In the genomic region with DNA sequence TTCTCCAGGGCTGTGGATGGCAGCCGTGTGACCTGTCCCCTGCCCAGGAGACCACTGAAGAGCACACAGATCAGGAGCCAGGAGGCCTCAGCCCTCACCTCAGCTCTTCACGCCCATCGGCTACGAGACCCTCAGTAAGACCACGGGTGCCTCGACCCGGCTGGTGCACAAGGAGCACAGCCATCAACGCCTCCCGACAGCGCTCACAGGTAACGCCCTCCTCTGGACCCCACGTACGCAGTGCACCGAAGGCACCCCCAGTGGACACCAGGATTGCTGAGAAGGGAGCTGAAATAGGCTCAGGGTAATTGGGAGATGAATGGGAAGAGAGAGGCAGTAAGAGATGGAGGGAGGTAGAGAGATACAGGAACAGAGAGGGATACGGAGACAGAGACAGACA, we compare ENCODE assay signal across 20 cellular contexts.
A peak's percentile ranks its signal among the peaks of the same experiment; 100 is the strongest.
DNase-seq lines count a peak whose midpoint lies in the region; ATAC-seq and TF ChIP-seq lines count a peak whose summit lies in the region.
"Had no signal": no experiment of that assay in that cellular context is flagged by ENCODE, and none has a peak within 500 bp of the region (broad histone marks: within the 10 kb centered on the region; RNA-seq: fewer than 3 reads in every experiment).

No MANE protein-coding gene starts in this region.

- no peak overlapping the region for H3K4me3 ChIP-seq in heart right ventricle
- H3K4me3 ChIP-seq in GM23248: no peak overlapping the region
- H3K4me3 ChIP-seq: GM12878, GM23338, HAP-1 had no signal

- H3K79me2 ChIP-seq in GM23248 (ENCODE audit: insufficient read depth): no peaks in the 10 kb centered on the region

- H3K9ac ChIP-seq in GM23248: no peak overlapping the region

- H3K27ac Mint-ChIP-seq in WTC11: no peak overlapping the region
- no peak overlapping the region for H3K27ac Mint-ChIP-seq in activated CD4-positive, alpha-beta memory T cell treated with anti-CD3 and anti-CD28 coated beads for 36 hours
- H3K27ac Mint-ChIP-seq: CD4-positive, CD25-positive, alpha-beta regulatory T cell; CD8-positive, alpha-beta T cell; GM23338 had no signal

- no peaks in the 10 kb centered on the region for H3K36me3 Mint-ChIP-seq in WTC11
- no peaks in the 10 kb centered on the region for H3K36me3 Mint-ChIP-seq in activated CD4-positive, alpha-beta memory T cell treated with anti-CD3 and anti-CD28 coated beads for 36 hours
- H3K36me3 Mint-ChIP-seq: CD4-positive, CD25-positive, alpha-beta regulatory T cell; CD8-positive, alpha-beta T cell had no signal

- H3K9me2 ChIP-seq in GM23248 (ENCODE audit: insufficient read depth): no peaks in the 10 kb centered on the region

- no peaks in the 10 kb centered on the region for H3K27me3 Mint-ChIP-seq in WTC11 (ENCODE audit: low read depth)
- H3K27me3 Mint-ChIP-seq in activated CD4-positive, alpha-beta memory T cell treated with anti-CD3 and anti-CD28 coated beads for 36 hours: no peaks in the 10 kb centered on the region

- H3K27ac ChIP-seq in heart right ventricle (no peak overlapping the region), substantia nigra (ENCODE audit: low read depth, low read length, poor library complexity, severe bottlenecking) (no peak overlapping the region), GM23248 (no peak overlapping the region)
- H3K27ac ChIP-seq: 22Rv1, C4-2B had no signal

- no peaks in the 10 kb centered on the region for H3F3A ChIP-seq in GM23248 (ENCODE audit: insufficient read depth)

- H4K20me1 ChIP-seq in GM23248 (ENCODE audit: insufficient read depth): no peaks in the 10 kb centered on the region

- DNase-seq in cardiac septum (ENCODE audit: low spot score): peak; percentile 71
- DNase-seq in heart right ventricle: no peak
- DNase-seq in WTC11 (ENCODE audit: low spot score): no peak
- peak; percentile 31 for DNase-seq in left lobe of liver (ENCODE audit: low spot score)
- no peak for DNase-seq in substantia nigra (lab: John Stamatoyannopoulos, UW)
- no peak for DNase-seq in activated CD4-positive, alpha-beta memory T cell treated with anti-CD3 and anti-CD28 coated beads for 36 hours
- DNase-seq in GM23248: no peak
- DNase-seq: BE2C; Caco-2; CD4-positive, CD25-positive, alpha-beta regulatory T cell; DMS153; EL; GDM1 had no signal

- peaks cover 0 to 4% (median 0%) of the 10 kb centered on the region in 9 donors for H3K4me1 ChIP-seq in heart right ventricle
- H3K4me1 ChIP-seq in GM23248 (ENCODE audit: insufficient read depth): no peaks in the 10 kb centered on the region
- H3K4me1 ChIP-seq: BE2C, Caco-2 had no signal

- 89 to 93% methylated on average over 15 of the region's 15 CpGs for WGBS in heart right ventricle, 2 donors
- WGBS in GM23248 (ENCODE audit: low coverage in 1 of 2, low lambda C conversion rate in 2 of 2, missing lambda C conversion rate in 2 of 2), 2 experiments: 47 to 52% methylated on average over 15 of the region's 15 CpGs

- no peaks in the 10 kb centered on the region for H3K9me3 ChIP-seq in heart right ventricle
- H3K9me3 ChIP-seq in GM23248 (ENCODE audit: low read depth): no peaks in the 10 kb centered on the region
- H3K9me3 ChIP-seq: BE2C, Caco-2 had no signal

- intact Hi-C loops in cardiac septum (cut with DNase I) (no loop called here), heart right ventricle (cut with DNase I) (no loop called here)
- intact Hi-C loops in activated CD4-positive, alpha-beta memory T cell treated with anti-CD3 and anti-CD28 coated beads for 36 hours (cut with micrococcal nuclease): no loop called here

- ATAC-seq in heart right ventricle: no peak
- peak; percentile 22; the same call in 1 of the 2 replicates for ATAC-seq in WTC11
- ATAC-seq in left lobe of liver: no peak
- no peak for ATAC-seq in HG03196 (IDR thresholded peaks at IDR 0.05; ENCODE audit: unreplicated experiment)
- ATAC-seq: CD8-positive, alpha-beta T cell; GM12878 had no signal

- H3K36me3 ChIP-seq in heart right ventricle: no peaks in the 10 kb centered on the region
- no peaks in the 10 kb centered on the region for H3K36me3 ChIP-seq in GM23248 (ENCODE audit: low read depth)
- H3K36me3 ChIP-seq: BE2C, HAP-1 had no signal

- H3K4me3 Mint-ChIP-seq in WTC11: no peak overlapping the region
- no peak overlapping the region for H3K4me3 Mint-ChIP-seq in activated CD4-positive, alpha-beta memory T cell treated with anti-CD3 and anti-CD28 coated beads for 36 hours
- H3K4me3 Mint-ChIP-seq: CD4-positive, CD25-positive, alpha-beta regulatory T cell; CD8-positive, alpha-beta T cell; GM23338 had no signal

- H3K27me3 ChIP-seq in heart right ventricle (peaks cover 0 to 9% (median 0%) of the 10 kb centered on the region in 7 donors), GM23248 (replicated peaks; ENCODE audit: insufficient read depth) (no peaks in the 10 kb centered on the region)
- H3K27me3 ChIP-seq: BE2C had no signal

- peaks cover 5% of the 10 kb centered on the region; the same call in 1 of the 2 replicates for H3K9me3 Mint-ChIP-seq in WTC11
- no peaks in the 10 kb centered on the region for H3K9me3 Mint-ChIP-seq in activated CD4-positive, alpha-beta memory T cell treated with anti-CD3 and anti-CD28 coated beads for 36 hours
- H3K9me3 Mint-ChIP-seq: CD8-positive, alpha-beta T cell; GM23338 had no signal

- H3K4me2 ChIP-seq in GM23248 (ENCODE audit: unreplicated experiment): no peak overlapping the region
- H3K4me2 ChIP-seq: GM23338 had no signal

- peaks cover 28% of the 10 kb centered on the region for H3K4me1 Mint-ChIP-seq in WTC11
- H3K4me1 Mint-ChIP-seq in activated CD4-positive, alpha-beta memory T cell treated with anti-CD3 and anti-CD28 coated beads for 36 hours (ENCODE audit: low read depth): no peaks in the 10 kb centered on the region
- H3K4me1 Mint-ChIP-seq: CD4-positive, CD25-positive, alpha-beta regulatory T cell had no signal

- no peak overlapping the region for H2AFZ ChIP-seq in GM23248
- H2AFZ ChIP-seq: GM23338 had no signal

- POLR2A ChIA-PET in WTC11 (lab: Charles Lee): no interaction called here
- POLR2A ChIA-PET in activated CD4-positive, alpha-beta memory T cell treated with anti-CD3 and anti-CD28 coated beads for 36 hours (lab: Charles Lee): no interaction called here

- CTCF ChIA-PET in WTC11 (lab: Charles Lee): interaction anchor here (1.2 kb wide), 1 partner anchor 22 kb away, joined by 3 read pairs; no protein-coding TSS in a partner anchor
- CTCF ChIA-PET in activated CD4-positive, alpha-beta memory T cell treated with anti-CD3 and anti-CD28 coated beads for 36 hours (lab: Charles Lee): no interaction called here

- TF ChIP-seq CTCF in heart right ventricle (IDR thresholded peaks at IDR 0.05) (no peak), WTC11 (IDR thresholded peaks at IDR 0.05) (no peak)

- in situ Hi-C loops in GM23248 (cut with MboI): no loop called here

TF ChIP-seq in WTC11, 78 proteins besides CTCF, POLR2A, EP300 and RAD21:
- TF ChIP-seq ZNF138 (CRISPR knock-in tag; conservative IDR thresholded peaks at IDR 0.05) (no peak), ETV6 (CRISPR knock-in tag; IDR thresholded peaks at IDR 0.05) (no peak), HMGA2 (CRISPR knock-in tag; IDR thresholded peaks at IDR 0.05) (no peak), SOX15 (CRISPR knock-in tag; IDR thresholded peaks at IDR 0.05) (no peak)

Comparison
In these comparisons a context has a peak if more than half of its experiments do, and no peak if none do; other contexts are left out.
1. DNase-seq: peak in cardiac septum (single experiment) and left lobe of liver (single experiment); none in heart right ventricle (0 of 2), WTC11 (single experiment), substantia nigra (0 of 49), activated CD4-positive, alpha-beta memory T cell treated with anti-CD3 and anti-CD28 coated beads for 36 hours (single experiment) and GM23248 (single experiment).